In the genomic region with DNA sequence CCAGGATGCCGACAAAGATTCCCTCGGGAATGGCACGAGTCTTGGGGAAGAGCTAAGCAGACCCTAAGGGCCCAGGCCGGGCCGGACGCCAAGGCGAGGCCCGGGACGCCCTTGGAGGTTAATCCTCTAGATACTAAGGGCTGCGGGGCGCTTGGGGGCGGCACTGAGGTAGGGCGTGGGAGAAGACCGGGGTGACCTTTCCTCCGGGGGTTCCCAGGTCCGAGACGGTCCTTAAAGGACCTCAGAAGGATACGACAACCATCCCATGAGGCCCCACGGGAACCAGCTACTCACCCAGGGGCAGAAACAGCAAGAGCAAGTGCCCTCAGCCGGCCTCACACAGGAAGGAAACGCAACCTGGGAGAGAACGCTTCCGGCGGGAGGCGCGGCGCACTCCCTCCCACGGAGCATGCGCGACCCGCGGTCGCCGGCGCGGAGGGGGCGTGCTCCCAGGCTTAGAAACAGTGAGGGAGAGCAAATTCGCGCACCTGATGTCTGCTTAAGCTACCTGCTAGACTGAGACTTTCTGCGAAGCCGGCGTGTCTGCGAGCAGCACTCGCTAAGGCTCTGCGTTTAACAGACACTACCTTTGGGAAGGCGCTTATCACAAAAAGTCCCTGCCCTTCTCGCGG, we compare ENCODE assay signal across 8 cellular contexts. TPM values are rescaled to one million over a fixed set of nuclear protein-coding genes. Genes with fewer than 3 reads are reported as not detected.
DNase-seq lines count a peak whose midpoint lies in the region; ATAC-seq, FAIRE-seq and TF ChIP-seq lines count a peak whose summit lies in the region.

A gene with protein sequence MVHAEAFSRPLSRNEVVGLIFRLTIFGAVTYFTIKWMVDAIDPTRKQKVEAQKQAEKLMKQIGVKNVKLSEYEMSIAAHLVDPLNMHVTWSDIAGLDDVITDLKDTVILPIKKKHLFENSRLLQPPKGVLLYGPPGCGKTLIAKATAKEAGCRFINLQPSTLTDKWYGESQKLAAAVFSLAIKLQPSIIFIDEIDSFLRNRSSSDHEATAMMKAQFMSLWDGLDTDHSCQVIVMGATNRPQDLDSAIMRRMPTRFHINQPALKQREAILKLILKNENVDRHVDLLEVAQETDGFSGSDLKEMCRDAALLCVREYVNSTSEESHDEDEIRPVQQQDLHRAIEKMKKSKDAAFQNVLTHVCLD (minus strand): TSS at position 354 of the 632 bp plus-strand sequence. CDS start 3,627 bp downstream, outside the sequence.

- peak within 1 kb of the TSS; percentile 90 for H3K4me2 ChIP-seq in KMS-11

- H3K27me3 ChIP-seq in KMS-11 (ENCODE audit: insufficient read depth, low read depth), result no peaks in the 10 kb centered on the region

- DNase-seq in DMS79 treated with DMSO at 0.1 percent for 48 hours (lab: John Stamatoyannopoulos, UW) (peak; percentile 60), RCC 7860 (ENCODE audit: low spot score) (peak; percentile 75), fibroblast of peridontal ligament (ENCODE audit: extremely low read depth) (peak; percentile 75)
- DNase-seq in natural killer cell treated with Interleukin-12 subunit alpha and Interleukin-12 subunit beta and Interleukin-15 and Interleukin-18, amount 100 ng/mL, for 72 hours (ENCODE audit: low spot score), result peak; percentile 91

- peaks cover 19% of the 10 kb centered on the region for H3K4me1 Mint-ChIP-seq in activated T-helper 17 cell treated with anti-CD3 and anti-CD28 coated beads, Interleukin-2, amount 50 U/mL, for 72 hours
- peaks cover 26 to 39% of the 10 kb centered on the region in 2 donors for H3K4me1 Mint-ChIP-seq in natural killer cell treated with Interleukin-12 subunit alpha and Interleukin-12 subunit beta and Interleukin-15 and Interleukin-18, amount 100 ng/mL, for 72 hours (ENCODE audit: low read depth in 2 of 2)
- H3K4me1 Mint-ChIP-seq in stimulated activated naive CD8-positive, alpha-beta T cell treated with anti-CD3 and anti-CD28 coated beads, Interleukin-15, Interleukin-2, amounts not matched to agents 100 ng/mL and 50 ng/mL, for 24 hours (ENCODE audit: low read depth), result peaks cover 33% of the 10 kb centered on the region

- peak within 1 kb of the TSS; percentile 89 for H3K4me3 Mint-ChIP-seq in activated T-helper 17 cell treated with anti-CD3 and anti-CD28 coated beads, Interleukin-2, amount 50 U/mL, for 72 hours
- H3K4me3 Mint-ChIP-seq in natural killer cell treated with Interleukin-12 subunit alpha and Interleukin-12 subunit beta and Interleukin-15 and Interleukin-18, amount 100 ng/mL, for 72 hours, result peak within 1 kb of the TSS; percentile 96
- peak within 1 kb of the TSS; percentile 91 for H3K4me3 Mint-ChIP-seq in stimulated activated naive CD8-positive, alpha-beta T cell treated with anti-CD3 and anti-CD28 coated beads, Interleukin-15, Interleukin-2, amounts not matched to agents 100 ng/mL and 50 ng/mL, for 24 hours

- peak within 1 kb of the TSS; percentile 88 for H3K27ac Mint-ChIP-seq in activated T-helper 17 cell treated with anti-CD3 and anti-CD28 coated beads, Interleukin-2, amount 50 U/mL, for 72 hours
- peak within 1 kb of the TSS; percentile 93 to 99 for H3K27ac Mint-ChIP-seq in natural killer cell treated with Interleukin-12 subunit alpha and Interleukin-12 subunit beta and Interleukin-15 and Interleukin-18, amount 100 ng/mL, for 72 hours
- H3K27ac Mint-ChIP-seq in stimulated activated naive CD8-positive, alpha-beta T cell treated with anti-CD3 and anti-CD28 coated beads, Interleukin-15, Interleukin-2, amounts not matched to agents 100 ng/mL and 50 ng/mL, for 24 hours, result peak within 1 kb of the TSS; percentile 97

- TF ChIP-seq CTCF in KMS-11 (conservative IDR thresholded peaks at IDR 0.05; ENCODE audit: low read depth, low read length), result no peak; the same call in 1 of the 2 replicates

- FAIRE-seq in RCC 7860 (lab: Jason Lieb, UNC), result peak; percentile 45

- peak within 1 kb of the TSS; percentile 87 for H3K9ac ChIP-seq in KMS-11

- H3K4me3 ChIP-seq in KMS-11 (IDR thresholded peaks at IDR 0.05; ENCODE audit: insufficient read depth, low read depth, low read length), result peak within 1 kb of the TSS; percentile 61

- peaks cover 6% of the 10 kb centered on the region; the same call in 1 of the 2 replicates for H4K20me1 ChIP-seq in KMS-11 (ENCODE audit: insufficient read depth)

- H3K27me3 Mint-ChIP-seq in activated T-helper 17 cell treated with anti-CD3 and anti-CD28 coated beads, Interleukin-2, amount 50 U/mL, for 72 hours, result no peaks in the 10 kb centered on the region
- H3K27me3 Mint-ChIP-seq in natural killer cell treated with Interleukin-12 subunit alpha and Interleukin-12 subunit beta and Interleukin-15 and Interleukin-18, amount 100 ng/mL, for 72 hours, result peaks cover 0 to 2% of the 10 kb centered on the region in 2 donors
- no peaks in the 10 kb centered on the region for H3K27me3 Mint-ChIP-seq in stimulated activated naive CD8-positive, alpha-beta T cell treated with anti-CD3 and anti-CD28 coated beads, Interleukin-15, Interleukin-2, amounts not matched to agents 100 ng/mL and 50 ng/mL, for 24 hours

- H3K27ac ChIP-seq in KMS-11, result peak within 1 kb of the TSS; percentile 85

- H3K79me2 ChIP-seq in KMS-11 (ENCODE audit: insufficient read depth, low read depth), result peaks cover 50% of the 10 kb centered on the region

- H3K4me1 ChIP-seq in KMS-11 (ENCODE audit: low read depth, poor library complexity, severe bottlenecking), result peaks cover 36% of the 10 kb centered on the region

- peak; percentile 68 for ATAC-seq in GM21723 (IDR thresholded peaks at IDR 0.05; ENCODE audit: unreplicated experiment)
- peak; percentile 88 for ATAC-seq in activated T-helper 17 cell treated with anti-CD3 and anti-CD28 coated beads, Interleukin-2, amount 50 U/mL, for 72 hours (replicated peaks)
- peak; percentile 95 to 97 for ATAC-seq in natural killer cell treated with Interleukin-12 subunit alpha and Interleukin-12 subunit beta and Interleukin-15 and Interleukin-18, amount 100 ng/mL, for 72 hours

- no peaks in the 10 kb centered on the region for H3K36me3 ChIP-seq in KMS-11 (ENCODE audit: insufficient read depth)

- H3K36me3 Mint-ChIP-seq in activated T-helper 17 cell treated with anti-CD3 and anti-CD28 coated beads, Interleukin-2, amount 50 U/mL, for 72 hours (ENCODE audit: low read depth), result peaks cover 28% of the 10 kb centered on the region
- no peaks in the 10 kb centered on the region for H3K36me3 Mint-ChIP-seq in natural killer cell treated with Interleukin-12 subunit alpha and Interleukin-12 subunit beta and Interleukin-15 and Interleukin-18, amount 100 ng/mL, for 72 hours
- peaks cover 12% of the 10 kb centered on the region for H3K36me3 Mint-ChIP-seq in stimulated activated naive CD8-positive, alpha-beta T cell treated with anti-CD3 and anti-CD28 coated beads, Interleukin-15, Interleukin-2, amounts not matched to agents 100 ng/mL and 50 ng/mL, for 24 hours (ENCODE audit: low read depth)

- peak within 1 kb of the TSS; percentile 86 for H2AFZ ChIP-seq in KMS-11 (ENCODE audit: low read depth)

- no peaks in the 10 kb centered on the region for H3K9me3 Mint-ChIP-seq in activated T-helper 17 cell treated with anti-CD3 and anti-CD28 coated beads, Interleukin-2, amount 50 U/mL, for 72 hours
- no peaks in the 10 kb centered on the region for H3K9me3 Mint-ChIP-seq in natural killer cell treated with Interleukin-12 subunit alpha and Interleukin-12 subunit beta and Interleukin-15 and Interleukin-18, amount 100 ng/mL, for 72 hours
- H3K9me3 Mint-ChIP-seq in stimulated activated naive CD8-positive, alpha-beta T cell treated with anti-CD3 and anti-CD28 coated beads, Interleukin-15, Interleukin-2, amounts not matched to agents 100 ng/mL and 50 ng/mL, for 24 hours, result no peaks in the 10 kb centered on the region

RNA-seq across cellular contexts. Expression of the gene that starts here (rescaled TPM):
- total RNA-seq in activated T-helper 17 cell treated with anti-CD3 and anti-CD28 coated beads, Interleukin-2, amount 50 U/mL, for 72 hours, result 10 to 100 TPM; 31.2 to 45.9 TPM
- 10 to 100 TPM; 48.3 to 65.2 TPM for total RNA-seq in natural killer cell treated with Interleukin-12 subunit alpha and Interleukin-12 subunit beta and Interleukin-15 and Interleukin-18, amount 100 ng/mL, for 72 hours

Comparison
In these comparisons a context has a peak if more than half of its experiments do, and no peak if none do; other contexts are left out.
1. Peak in every context shown above with its lines: DNase-seq, ATAC-seq, H3K4me3 ChIP-seq and H3K27ac ChIP-seq.